ENCODE assay signal across 21 cellular contexts in the genomic region with DNA sequence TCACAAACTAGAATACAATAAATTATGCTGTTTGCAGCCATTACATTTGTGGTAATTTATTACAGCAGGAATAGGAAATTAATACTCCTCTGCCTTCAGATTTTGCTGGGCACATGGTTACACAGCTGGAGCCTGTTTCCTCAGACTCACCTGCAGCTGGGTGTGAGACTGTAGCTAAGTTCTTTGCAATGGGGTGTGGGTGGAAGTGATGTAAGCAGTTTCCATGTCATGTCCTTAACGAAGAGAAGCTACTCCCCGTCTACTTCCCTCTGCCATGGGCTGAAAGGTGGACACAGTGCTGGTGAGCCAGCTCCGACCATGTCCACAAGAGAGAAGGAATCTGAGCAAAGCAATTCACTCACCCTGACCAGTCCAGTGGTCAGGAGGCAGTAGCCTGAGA. TPM values are rescaled to one million over a fixed set of nuclear protein-coding genes. Genes with fewer than 3 reads are reported as not detected.
DNase-seq lines count a peak whose midpoint lies in the region; ATAC-seq and TF ChIP-seq lines count a peak whose summit lies in the region.
"Had no signal": no experiment of that assay in that cellular context is flagged by ENCODE, and none has a peak within 500 bp of the region (broad histone marks: within the 10 kb centered on the region; RNA-seq: fewer than 3 reads in every experiment).

No MANE protein-coding gene starts in this region.

- H3K36me3 ChIP-seq in DND-41 (ENCODE audit: insufficient read depth, low read length), result 0 out of 2 replicates have a peak, but pooled peaks cover 3% of the 10 kb centered on the region
- H3K36me3 ChIP-seq: heart right ventricle, vagina had no signal

- in situ Hi-C loops in G401 (cut with HindIII; ENCODE audit: low sequenced_read_pairs), result no loop called here

- H3K9ac ChIP-seq in DND-41 (ENCODE audit: low read depth, low read length), result no peak overlapping the region
- H3K9ac ChIP-seq: SK-N-SH had no signal

- H2AFZ ChIP-seq in DND-41 (ENCODE audit: low read depth, low read length), result no peak overlapping the region

- H3K9me3 ChIP-seq in DND-41 (ENCODE audit: insufficient read depth, low read length, severe bottlenecking), result no peaks in the 10 kb centered on the region
- H3K9me3 ChIP-seq: heart right ventricle, SK-N-SH, vagina had no signal

- peaks cover 84% of the 10 kb centered on the region for H3K79me2 ChIP-seq in DND-41 (ENCODE audit: insufficient read depth, low read length)

- H3K27me3 ChIP-seq in DND-41 (ENCODE audit: insufficient read depth, low read length, poor library complexity), result no peaks in the 10 kb centered on the region
- H3K27me3 ChIP-seq: vagina had no signal

- peaks cover 7% of the 10 kb centered on the region for H3K36me3 Mint-ChIP-seq in T-helper 2 cell treated with Interferon-gamma antibody and Interleukin-4, amounts not matched to agents 5 μg/mL and 100 μg/mL, for 36 hours (ENCODE audit: low read depth)
- H3K36me3 Mint-ChIP-seq in naive B cell, result no peaks in the 10 kb centered on the region

- H3K4me1 Mint-ChIP-seq in T-helper 2 cell treated with Interferon-gamma antibody and Interleukin-4, amounts not matched to agents 5 μg/mL and 100 μg/mL, for 36 hours (ENCODE audit: low read depth), result peaks cover 66% of the 10 kb centered on the region
- H3K4me1 Mint-ChIP-seq in naive B cell, result peaks cover 49 to 85% (median 66%) of the 10 kb centered on the region in 3 donors

- H3K27ac ChIP-seq in DND-41 (ENCODE audit: low read length), result peak overlapping the region; percentile 48
- H3K27ac ChIP-seq: vagina had no signal

- ATAC-seq in DND-41 (ENCODE audit: insufficient read depth, low read depth), result no peak
- ATAC-seq in naive B cell (ENCODE audit: low read depth in 2 of 2), result no peak
- ATAC-seq: heart right ventricle, left ventricle myocardium superior, Panc1 had no signal

- TF ChIP-seq CTCF in DND-41 (IDR thresholded peaks at IDR 0.05; ENCODE audit: borderline replicate concordance, extremely low read depth, low read length, poor library complexity, severe bottlenecking), result no peak

- no peaks in the 10 kb centered on the region for H3K9me3 Mint-ChIP-seq in T-helper 2 cell treated with Interferon-gamma antibody and Interleukin-4, amounts not matched to agents 5 μg/mL and 100 μg/mL, for 36 hours
- peaks cover 0 to 4% (median 0%) of the 10 kb centered on the region in 7 donors for H3K9me3 Mint-ChIP-seq in naive B cell
- H3K9me3 Mint-ChIP-seq: immature natural killer cell had no signal

- DNase-seq in T-helper 2 cell treated with Interferon-gamma antibody and Interleukin-4, amounts not matched to agents 5 μg/mL and 100 μg/mL, for 36 hours (ENCODE audit: low spot score), result no peak
- DNase-seq in T-helper 2 cell (no peak), DND-41 (peak; percentile 30), NAMALWA (ENCODE audit: low spot score) (peak; percentile 55), naive B cell (no peak), G401 (ENCODE audit: low spot score) (no peak), DMS79 (lab: John Stamatoyannopoulos, UW) (no peak)
- no peak for DNase-seq in activated CD4-positive, CD25-positive, alpha-beta regulatory T cell (lab: John Stamatoyannopoulos, UW)
- DNase-seq: ACHN; activated T-cell treated with anti-CD3 and anti-CD28 coated beads, Interleukin-2, amount 50 U/mL, for 48 hours; GOT3; heart right ventricle; immature natural killer cell; left ventricle myocardium superior; NCI-H1436; NCI-H524 treated with DMSO at 0.1 percent for 48 hours; SK-N-SH had no signal

- no peaks in the 10 kb centered on the region for H3K27me3 Mint-ChIP-seq in T-helper 2 cell treated with Interferon-gamma antibody and Interleukin-4, amounts not matched to agents 5 μg/mL and 100 μg/mL, for 36 hours (ENCODE audit: low read depth)
- H3K27me3 Mint-ChIP-seq in naive B cell, result peaks cover 0 to 3% (median 0%) of the 10 kb centered on the region in 3 donors

- peaks cover 74% of the 10 kb centered on the region for H3K4me1 ChIP-seq in DND-41 (ENCODE audit: insufficient read depth, low read length)

- H3K27ac Mint-ChIP-seq in T-helper 2 cell treated with Interferon-gamma antibody and Interleukin-4, amounts not matched to agents 5 μg/mL and 100 μg/mL, for 36 hours, result peak overlapping the region; percentile 23
- H3K27ac Mint-ChIP-seq in naive B cell, result peak overlapping the region in 1 of 6 donors; percentile 21
- H3K27ac Mint-ChIP-seq: brain had no signal

- no peak overlapping the region for H3K4me3 ChIP-seq in DND-41 (ENCODE audit: low read depth in 1 of 2, low read length in 2 of 2)
- H3K4me3 ChIP-seq: heart right ventricle, smooth muscle cell, vagina had no signal

- H3K4me3 Mint-ChIP-seq in T-helper 2 cell treated with Interferon-gamma antibody and Interleukin-4, amounts not matched to agents 5 μg/mL and 100 μg/mL, for 36 hours, result peak overlapping the region; percentile 27
- H3K4me3 Mint-ChIP-seq in naive B cell, result peak overlapping the region in 5 of 8 donors; percentile 11 to 48 (median 30)
- H3K4me3 Mint-ChIP-seq: brain, immature natural killer cell had no signal

- H3K4me2 ChIP-seq in DND-41 (ENCODE audit: insufficient read depth, low read length), result no peak overlapping the region
- H3K4me2 ChIP-seq: SK-N-SH, smooth muscle cell had no signal

- H4K20me1 ChIP-seq in DND-41 (ENCODE audit: insufficient read depth, low read length), result 0 out of 2 replicates have a peak, but pooled peaks cover 4% of the 10 kb centered on the region

RNA-seq across cellular contexts. Expression of a gene that starts 18.2 kb away (rescaled TPM):
- polyA plus RNA-seq in naive B cell (ENCODE audit: low read depth in 6 of 6), result 10 to 100 TPM; 18.1 to 60.4 (median 48.1) TPM
- total RNA-seq in G401 (2014; rRNA removed; shearing (Covaris generic)), result 16.7 and 26.8 TPM in 2 replicates

Comparison
In these comparisons a context has a peak if more than half of its experiments do, and no peak if none do; other contexts are left out.
1. DNase-seq: peak in DND-41 (single experiment) and NAMALWA (single experiment); none in T-helper 2 cell treated with Interferon-gamma antibody and Interleukin-4, amounts not matched to agents 5 μg/mL and 100 μg/mL, for 36 hours (single experiment), T-helper 2 cell (0 of 5), naive B cell (single experiment), G401 (single experiment), activated CD4-positive, CD25-positive, alpha-beta regulatory T cell (0 of 4) and DMS79 (single experiment).